Comparison of ENCODE assay signal across 28 cellular contexts in genomic region chr5:131441184-131441583, GRCh38.
A peak's percentile ranks its signal among the peaks of the same experiment; 100 is the strongest.
DNase-seq lines count a peak whose midpoint lies in the region; ATAC-seq and TF ChIP-seq lines count a peak whose summit lies in the region.
"Had no signal": no experiment of that assay in that cellular context is flagged by ENCODE, and none has a peak within 500 bp of the region (broad histone marks: within the 10 kb centered on the region; RNA-seq: fewer than 3 reads in every experiment).

No MANE protein-coding gene starts in this region.

- H3K4me2 ChIP-seq in trophoblast cell (ENCODE audit: low read length), result no peak overlapping the region
- H3K4me2 ChIP-seq: neural progenitor cell had no signal

- no peak overlapping the region for H2AFZ ChIP-seq in trophoblast cell (ENCODE audit: insufficient read depth, low read length, poor library complexity)
- H2AFZ ChIP-seq: neural progenitor cell had no signal

- no peak overlapping the region for H2BK12ac ChIP-seq in trophoblast cell (ENCODE audit: low read length)

- ATAC-seq in natural killer cell, result no peak
- ATAC-seq in natural killer cell treated with Interleukin-12 subunit alpha and Interleukin-12 subunit beta and Interleukin-15 and Interleukin-18, amount 100 ng/mL, for 72 hours, result no peak
- ATAC-seq: activated CD4-positive, alpha-beta T cell treated with anti-CD3 and anti-CD28 coated beads for 36 hours; K562 had no signal

- peaks cover 6% of the 10 kb centered on the region in 2 experiments for H3K36me3 ChIP-seq in trophoblast cell (ENCODE audit: control insufficient read depth in 1 of 2, insufficient read depth in 2 of 2, low read length in 2 of 2)

- H3K4me1 ChIP-seq in trophoblast cell (ENCODE audit: control insufficient read depth in 1 of 2, insufficient read depth in 2 of 2, low read length in 2 of 2), result no peaks in the 10 kb centered on the region
- H3K4me1 ChIP-seq: neural progenitor cell had no signal

- H3K4me1 Mint-ChIP-seq in natural killer cell, result peaks cover 4% of the 10 kb centered on the region in 2 donors
- peaks cover 0 to 3% of the 10 kb centered on the region in 2 donors for H3K4me1 Mint-ChIP-seq in natural killer cell treated with Interleukin-12 subunit alpha and Interleukin-12 subunit beta and Interleukin-15 and Interleukin-18, amount 100 ng/mL, for 72 hours (ENCODE audit: low read depth in 2 of 2)
- H3K4me1 Mint-ChIP-seq: neural progenitor cell had no signal

- no peak overlapping the region for H3K18ac ChIP-seq in trophoblast cell (ENCODE audit: low read length)

- DNase-seq in NCI-H1436 (lab: John Stamatoyannopoulos, UW) (peak; percentile 12), NCI-H1436 treated with DMSO at 0.1 percent for 48 hours (lab: John Stamatoyannopoulos, UW) (no peak), natural killer cell (no peak), epithelial cell of esophagus (ENCODE audit: low read depth) (peak; percentile 17), trophoblast cell (peak; percentile 15 to 69), SW 1271 (lab: John Stamatoyannopoulos, UW) (no peak), NCI-H2081 treated with DMSO at 0.1 percent for 48 hours (lab: John Stamatoyannopoulos, UW) (no peak)
- no peak for DNase-seq in natural killer cell treated with Interleukin-12 subunit alpha and Interleukin-12 subunit beta and Interleukin-15 and Interleukin-18, amount 100 ng/mL, for 72 hours (ENCODE audit: low spot score)
- DNase-seq: 8988T; activated CD4-positive, alpha-beta T cell treated with anti-CD3 and anti-CD28 coated beads for 36 hours; activated CD8-positive, alpha-beta memory T cell treated with anti-CD3 and anti-CD28 coated beads for 24 hours; amniotic stem cell; brain microvascular endothelial cell; CD8-positive, alpha-beta memory T cell; DMS 273 treated with DMSO at 0.1 percent for 48 hours; hippocampal formation; NCI-H1048; NCI-H187 treated with DMSO at 0.1 percent for 48 hours; NCI-H226; NCI-H69; SHP77; small intestine; stimulated activated naive CD4-positive, alpha-beta T cell; T-helper 9 cell; testis had no signal

- no peaks in the 10 kb centered on the region for H3K9me3 ChIP-seq in trophoblast cell (ENCODE audit: insufficient read depth, low read depth, low read length)
- H3K9me3 ChIP-seq: testis had no signal

- H3K4ac ChIP-seq in trophoblast cell (ENCODE audit: low read depth, low read length), result no peak overlapping the region

- H3K27me3 ChIP-seq in trophoblast cell (ENCODE audit: insufficient read depth, low read length), result no peaks in the 10 kb centered on the region
- H3K27me3 ChIP-seq: brain microvascular endothelial cell, neural progenitor cell, testis had no signal

- no peaks in the 10 kb centered on the region for H3K79me1 ChIP-seq in trophoblast cell (ENCODE audit: low read length)

- no CpG with 5 or more reads among the region's 2 CpGs for WGBS in trophoblast cell (ENCODE audit: extremely low coverage, insufficient coverage, insufficient read length)

- no peak overlapping the region for H3K27ac ChIP-seq in trophoblast cell (ENCODE audit: low read depth, low read length)
- H3K27ac ChIP-seq: brain microvascular endothelial cell, neural progenitor cell, testis, VCaP had no signal

- H3K4me3 Mint-ChIP-seq in natural killer cell, result no peak overlapping the region
- H3K4me3 Mint-ChIP-seq in natural killer cell treated with Interleukin-12 subunit alpha and Interleukin-12 subunit beta and Interleukin-15 and Interleukin-18, amount 100 ng/mL, for 72 hours, result no peak overlapping the region
- H3K4me3 Mint-ChIP-seq: activated CD4-positive, alpha-beta T cell treated with anti-CD3 and anti-CD28 coated beads for 36 hours; CD8-positive, alpha-beta memory T cell; neural progenitor cell had no signal

- no peak overlapping the region for H4K91ac ChIP-seq in trophoblast cell (ENCODE audit: low read depth, low read length)

- H3K9me3 Mint-ChIP-seq in natural killer cell, result no peaks in the 10 kb centered on the region
- H3K9me3 Mint-ChIP-seq in natural killer cell treated with Interleukin-12 subunit alpha and Interleukin-12 subunit beta and Interleukin-15 and Interleukin-18, amount 100 ng/mL, for 72 hours, result no peaks in the 10 kb centered on the region
- H3K9me3 Mint-ChIP-seq: CD8-positive, alpha-beta memory T cell; neural progenitor cell had no signal

- no peak overlapping the region for H2BK120ac ChIP-seq in trophoblast cell (ENCODE audit: insufficient read depth, low read length, poor library complexity)

- H3K14ac ChIP-seq in trophoblast cell (ENCODE audit: low read length), result no peak overlapping the region

- no peak overlapping the region for H2BK5ac ChIP-seq in trophoblast cell (ENCODE audit: low read depth, low read length, poor library complexity)

- no peaks in the 10 kb centered on the region for H3K27me3 Mint-ChIP-seq in natural killer cell (ENCODE audit: low read depth in 2 of 2)
- H3K27me3 Mint-ChIP-seq in natural killer cell treated with Interleukin-12 subunit alpha and Interleukin-12 subunit beta and Interleukin-15 and Interleukin-18, amount 100 ng/mL, for 72 hours, result no peaks in the 10 kb centered on the region
- H3K27me3 Mint-ChIP-seq: activated CD4-positive, alpha-beta T cell treated with anti-CD3 and anti-CD28 coated beads for 36 hours; CD8-positive, alpha-beta memory T cell had no signal

- no peak overlapping the region for H4K12ac ChIP-seq in trophoblast cell (ENCODE audit: low read depth, low read length)

- H3K36me3 Mint-ChIP-seq in natural killer cell, result peaks cover 41% of the 10 kb centered on the region
- peaks cover 27% of the 10 kb centered on the region for H3K36me3 Mint-ChIP-seq in natural killer cell treated with Interleukin-12 subunit alpha and Interleukin-12 subunit beta and Interleukin-15 and Interleukin-18, amount 100 ng/mL, for 72 hours

- no peak overlapping the region for H3K23ac ChIP-seq in trophoblast cell (ENCODE audit: low read length)

- H3K27ac Mint-ChIP-seq in natural killer cell, result peak overlapping the region; percentile 33 to 46
- H3K27ac Mint-ChIP-seq in natural killer cell treated with Interleukin-12 subunit alpha and Interleukin-12 subunit beta and Interleukin-15 and Interleukin-18, amount 100 ng/mL, for 72 hours, result no peak overlapping the region
- H3K27ac Mint-ChIP-seq: neural progenitor cell had no signal

- intact Hi-C loops in natural killer cell (cut with micrococcal nuclease), result no loop called here

- H2AK5ac ChIP-seq in trophoblast cell (ENCODE audit: low read length), result no peak overlapping the region

- H4K8ac ChIP-seq in trophoblast cell (ENCODE audit: low read depth, low read length), result no peak overlapping the region

- H3K79me2 ChIP-seq in trophoblast cell (ENCODE audit: control insufficient read depth, insufficient read depth, low read length, poor library complexity), result no peaks in the 10 kb centered on the region

- TF ChIP-seq CTCF in natural killer cell (IDR thresholded peaks at IDR 0.05), result no peak
- no peak for TF ChIP-seq CTCF in epithelial cell of esophagus (IDR thresholded peaks at IDR 0.05; ENCODE audit: insufficient read depth, low read depth, low read length, missing control alignments)

- no peak overlapping the region for H3K4me3 ChIP-seq in epithelial cell of esophagus (ENCODE audit: low read length)
- no peak overlapping the region for H3K4me3 ChIP-seq in trophoblast cell (ENCODE audit: low read depth, low read length)
- H3K4me3 ChIP-seq: K562, neural progenitor cell, testis had no signal

- H3K9ac ChIP-seq in trophoblast cell (ENCODE audit: low read length), result no peak overlapping the region
- H3K9ac ChIP-seq: neural progenitor cell had no signal

Comparison
In these comparisons a context has a peak if more than half of its experiments do, and no peak if none do; other contexts are left out.
1. DNase-seq: peak in NCI-H1436 (single experiment), epithelial cell of esophagus (single experiment) and trophoblast cell (2 of 2); none in NCI-H1436 treated with DMSO at 0.1 percent for 48 hours (single experiment), natural killer cell (single experiment), natural killer cell treated with Interleukin-12 subunit alpha and Interleukin-12 subunit beta and Interleukin-15 and Interleukin-18, amount 100 ng/mL, for 72 hours (single experiment), SW 1271 (0 of 2) and NCI-H2081 treated with DMSO at 0.1 percent for 48 hours (single experiment).
2. H3K27ac Mint-ChIP-seq: peak in natural killer cell (2 of 2); none in natural killer cell treated with Interleukin-12 subunit alpha and Interleukin-12 subunit beta and Interleukin-15 and Interleukin-18, amount 100 ng/mL, for 72 hours (0 of 2).